In the genomic region with DNA sequence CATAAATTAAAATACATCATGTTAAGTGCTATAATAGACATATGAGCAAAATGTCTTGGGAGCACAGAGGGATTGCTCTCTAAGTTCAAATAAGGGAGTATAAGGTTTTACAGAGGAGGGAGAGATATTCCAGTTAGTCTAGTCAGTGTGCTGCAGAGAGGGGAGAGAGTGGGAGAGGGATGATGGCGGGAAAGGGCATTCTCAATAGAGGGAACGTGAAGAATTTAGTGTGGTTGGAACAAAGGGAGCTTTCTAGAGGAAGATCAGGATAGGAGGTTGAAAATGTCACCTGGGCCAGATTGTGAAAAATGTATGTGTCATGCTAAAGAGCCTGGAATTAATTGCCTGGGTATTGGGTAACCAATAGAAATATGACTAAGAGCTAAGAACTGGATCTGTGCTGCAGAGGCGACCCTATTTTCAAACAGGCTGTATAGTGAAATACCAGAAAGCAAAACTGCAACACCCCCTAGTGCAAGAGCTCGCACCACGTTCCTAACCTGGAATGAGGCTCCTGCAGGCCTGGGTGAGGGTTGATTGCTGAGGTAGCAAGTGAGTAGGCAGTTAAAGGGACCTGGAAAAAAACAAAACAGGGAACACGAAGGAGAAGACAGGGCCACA, we compare ENCODE assay signal across 19 cellular contexts.
A peak's percentile ranks its signal among the peaks of the same experiment; 100 is the strongest.
DNase-seq lines count a peak whose midpoint lies in the region; TF ChIP-seq lines count a peak whose summit lies in the region.
"Had no signal": no experiment of that assay in that cellular context is flagged by ENCODE, and none has a peak within 500 bp of the region (broad histone marks: within the 10 kb centered on the region; RNA-seq: fewer than 3 reads in every experiment).

No MANE protein-coding gene starts in this region.

- H3K36me3 ChIP-seq in endodermal cell (ENCODE audit: control insufficient read depth, insufficient read depth, low read length) (no peaks in the 10 kb centered on the region), kidney epithelial cell (ENCODE audit: control insufficient read depth, insufficient read depth, low read length) (no peaks in the 10 kb centered on the region)
- H3K36me3 ChIP-seq: colonic mucosa, ovary, Peyer's patch had no signal

- no peak overlapping the region for H3K4me3 Mint-ChIP-seq in endodermal cell
- H3K4me3 Mint-ChIP-seq: activated CD4-positive, alpha-beta T cell treated with anti-CD3 and anti-CD28 coated beads for 36 hours; activated T-cell treated with anti-CD3 and anti-CD28 coated beads, Interleukin-2, amount 50 U/mL, for 24 hours; T-helper 17 cell had no signal

- no peaks in the 10 kb centered on the region for H3K36me3 Mint-ChIP-seq in endodermal cell (ENCODE audit: low read depth)

- DNase-seq in D341Med (ENCODE audit: low spot score) (peak; percentile 16), NCI-H2171 treated with DMSO at 0.1 percent for 48 hours (lab: John Stamatoyannopoulos, UW) (peak; percentile 53), endodermal cell (peak; percentile 82), kidney epithelial cell (ENCODE audit: low read depth) (no peak), DMS53 treated with DMSO at 0.1 percent for 48 hours (lab: John Stamatoyannopoulos, UW; ENCODE audit: unreplicated experiment) (no peak), cerebellar cortex (ENCODE audit: low spot score) (no peak), Ammon's horn (ENCODE audit: low spot score) (no peak), NCI-H1092 (lab: John Stamatoyannopoulos, UW) (no peak)
- DNase-seq: activated CD4-positive, alpha-beta T cell treated with anti-CD3 and anti-CD28 coated beads for 36 hours; activated T-cell treated with anti-CD3 and anti-CD28 coated beads, Interleukin-2, amount 50 U/mL, for 24 hours; colonic mucosa; COR-L47; GDM1; mucosa of descending colon; NCI-H1417; NCI-H526; ovary; Peyer's patch; T-helper 17 cell had no signal

- H3K27me3 ChIP-seq in endodermal cell (ENCODE audit: control insufficient read depth, insufficient read depth, low read length, poor library complexity, severe bottlenecking) (no peaks in the 10 kb centered on the region), kidney epithelial cell (ENCODE audit: control insufficient read depth, insufficient read depth, low read length) (no peaks in the 10 kb centered on the region)
- H3K27me3 ChIP-seq: colonic mucosa, ovary, Peyer's patch had no signal

- TF ChIP-seq CTCF in endodermal cell (conservative IDR thresholded peaks at IDR 0.05) (peak; percentile 60), kidney epithelial cell (IDR thresholded peaks at IDR 0.05; ENCODE audit: insufficient read depth, low read length, poor library complexity, severe bottlenecking) (peak; percentile 5)

- H3K27ac Mint-ChIP-seq in endodermal cell, result peak overlapping the region; percentile 76
- H3K27ac Mint-ChIP-seq: activated CD4-positive, alpha-beta T cell treated with anti-CD3 and anti-CD28 coated beads for 36 hours; activated T-cell treated with anti-CD3 and anti-CD28 coated beads, Interleukin-2, amount 50 U/mL, for 24 hours; T-helper 17 cell had no signal

- no peak overlapping the region for H3K4me3 ChIP-seq in endodermal cell (ENCODE audit: low read length)
- H3K4me3 ChIP-seq in kidney epithelial cell (ENCODE audit: low read depth, low read length), result no peak overlapping the region
- H3K4me3 ChIP-seq: colonic mucosa, mucosa of descending colon, ovary, Peyer's patch had no signal

- H3K4me1 ChIP-seq in endodermal cell (ENCODE audit: control insufficient read depth, insufficient read depth, low read length), result no peaks in the 10 kb centered on the region
- H3K4me1 ChIP-seq: colonic mucosa, Peyer's patch had no signal

- H3K4me1 Mint-ChIP-seq in endodermal cell, result peaks cover 14% of the 10 kb centered on the region
- H3K4me1 Mint-ChIP-seq: activated CD4-positive, alpha-beta T cell treated with anti-CD3 and anti-CD28 coated beads for 36 hours; T-helper 17 cell had no signal

- no peaks in the 10 kb centered on the region for H3K9me3 ChIP-seq in endodermal cell (ENCODE audit: control insufficient read depth, low read length)
- H3K9me3 ChIP-seq: colonic mucosa, mucosa of descending colon, ovary, Peyer's patch had no signal

- no peaks in the 10 kb centered on the region for H3K9me3 Mint-ChIP-seq in endodermal cell

- no peak overlapping the region for H3K27ac ChIP-seq in endodermal cell (ENCODE audit: low read depth, low read length)
- H3K27ac ChIP-seq: colonic mucosa, ovary, Peyer's patch had no signal

- no peaks in the 10 kb centered on the region for H3K27me3 Mint-ChIP-seq in endodermal cell (ENCODE audit: insufficient read depth)
- H3K27me3 Mint-ChIP-seq: activated CD4-positive, alpha-beta T cell treated with anti-CD3 and anti-CD28 coated beads for 36 hours; activated T-cell treated with anti-CD3 and anti-CD28 coated beads, Interleukin-2, amount 50 U/mL, for 24 hours; T-helper 17 cell had no signal

- 54 to 57% methylated on average over 5 to 6 of the region's 6 CpGs for WGBS in endodermal cell (ENCODE audit: insufficient coverage in 1 of 2, insufficient read length in 1 of 2), 2 experiments

- no peak overlapping the region for H3K9ac ChIP-seq in endodermal cell (ENCODE audit: extremely low read depth, low read length, poor library complexity, severe bottlenecking)

Comparison
In these comparisons a context has a peak if more than half of its experiments do, and no peak if none do; other contexts are left out.
1. DNase-seq: peak in D341Med (single experiment), NCI-H2171 treated with DMSO at 0.1 percent for 48 hours (single experiment) and endodermal cell (single experiment); none in kidney epithelial cell (single experiment), DMS53 treated with DMSO at 0.1 percent for 48 hours (single experiment), cerebellar cortex (single experiment), Ammon's horn (single experiment) and NCI-H1092 (single experiment).